ENCODE assay signal across 22 cellular contexts in the genomic region with DNA sequence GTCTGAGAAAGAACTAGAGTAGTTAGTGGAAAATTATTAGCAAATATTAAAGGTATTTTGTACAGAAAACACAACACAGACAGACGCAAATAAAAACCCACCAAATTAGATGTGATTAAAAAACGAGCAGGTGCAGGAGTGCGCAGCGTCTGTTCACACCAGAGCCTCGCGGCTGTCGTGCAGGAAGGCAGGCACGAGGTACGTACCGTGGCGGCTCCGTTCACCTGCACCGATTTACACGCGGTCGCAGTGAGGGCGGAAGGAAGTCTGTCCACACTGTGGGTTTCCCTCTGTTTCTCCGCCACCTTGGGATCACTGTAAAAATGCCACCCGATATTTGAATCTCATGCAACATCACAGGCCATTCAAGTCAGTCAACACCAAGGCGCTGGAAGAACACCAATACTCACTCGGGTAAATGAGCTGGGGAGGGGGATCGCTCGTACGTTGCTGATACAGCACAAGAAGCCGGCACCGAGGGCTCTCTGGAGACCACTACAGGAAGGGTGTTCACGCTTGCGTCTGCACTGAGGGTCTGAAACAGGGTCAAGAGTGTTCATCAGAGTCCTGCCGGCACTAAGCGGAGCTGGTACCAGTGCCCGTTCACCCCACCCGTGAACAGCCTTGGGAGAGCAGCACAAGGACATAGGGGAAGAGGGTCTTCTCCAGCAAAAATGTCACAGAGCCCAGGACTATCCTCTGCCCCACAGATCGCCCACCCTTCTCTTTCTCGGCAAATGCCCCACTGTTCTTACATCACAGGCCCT.
"Had no signal": no experiment of that assay in that cellular context is flagged by ENCODE, and none has a peak within 500 bp of the region (broad histone marks: within the 10 kb centered on the region; RNA-seq: fewer than 3 reads in every experiment).

No MANE protein-coding gene starts in this region.

- ATAC-seq: activated CD4-positive, CD25-positive, alpha-beta regulatory T cell treated with anti-CD3 and anti-CD28 coated beads, Interleukin-2, amount 50 U/mL, for 24 hours; activated CD8-positive, alpha-beta T cell treated with anti-CD3 and anti-CD28 coated beads for 36 hours; SK-N-SH treated with all-trans-retinoic acid at 6 μM for 48 hours had no signal

- H3K9me3 Mint-ChIP-seq: activated CD4-positive, alpha-beta T cell treated with anti-CD3 and anti-CD28 coated beads, Interleukin-2, amount 10 ng/mL, durations not matched to agents 7 days and 5 days; activated CD8-positive, alpha-beta T cell treated with anti-CD3 and anti-CD28 coated beads for 36 hours; activated naive CD8-positive, alpha-beta T cell treated with anti-CD3 and anti-CD28 coated beads for 36 hours; activated T-helper 1 cell treated with anti-CD3 and anti-CD28 coated beads, Interleukin-12 subunit alpha, Interleukin-12 subunit beta, Interleukin-2, Interleukin-4 antibody, amounts not matched to agents 30 ng/mL and 10 ng/mL and 1 ng/mL, durations not matched to agents 14 hours and 24 hours and 36 hours; T-helper 1 cell treated with Interleukin-12 subunit alpha and Interleukin-12 subunit beta and Interleukin-4 antibody, amounts not matched to agents 30 μg/mL and 1 μg/mL, for 36 hours had no signal

- H3K4me1 Mint-ChIP-seq: activated CD4-positive, alpha-beta T cell treated with anti-CD3 and anti-CD28 coated beads, Interleukin-2, amount 10 ng/mL, durations not matched to agents 7 days and 5 days; activated naive CD8-positive, alpha-beta T cell treated with anti-CD3 and anti-CD28 coated beads for 36 hours had no signal

- H3K4me3 Mint-ChIP-seq: activated CD4-positive, alpha-beta T cell treated with anti-CD3 and anti-CD28 coated beads, Interleukin-2, amount 10 ng/mL, durations not matched to agents 7 days and 5 days; activated CD8-positive, alpha-beta T cell treated with anti-CD3 and anti-CD28 coated beads for 36 hours; activated naive CD8-positive, alpha-beta T cell treated with anti-CD3 and anti-CD28 coated beads for 36 hours; activated T-helper 1 cell treated with anti-CD3 and anti-CD28 coated beads, Interleukin-12 subunit alpha, Interleukin-12 subunit beta, Interleukin-2, Interleukin-4 antibody, amounts not matched to agents 30 ng/mL and 10 ng/mL and 1 ng/mL, durations not matched to agents 14 hours and 24 hours and 36 hours; T-helper 1 cell treated with Interleukin-12 subunit alpha and Interleukin-12 subunit beta and Interleukin-4 antibody, amounts not matched to agents 30 μg/mL and 1 μg/mL, for 36 hours had no signal

- H3K27me3 ChIP-seq: brain microvascular endothelial cell, Peyer's patch, SJSA1 had no signal

- H3K4me3 ChIP-seq: Peyer's patch, SJSA1 had no signal

- H3K4me1 ChIP-seq: Peyer's patch had no signal

- H3K27ac ChIP-seq: brain microvascular endothelial cell, Peyer's patch, SJSA1 had no signal

- H3K27ac Mint-ChIP-seq: activated CD4-positive, alpha-beta T cell treated with anti-CD3 and anti-CD28 coated beads, Interleukin-2, amount 10 ng/mL, durations not matched to agents 7 days and 5 days; activated CD8-positive, alpha-beta T cell treated with anti-CD3 and anti-CD28 coated beads for 36 hours; activated naive CD8-positive, alpha-beta T cell treated with anti-CD3 and anti-CD28 coated beads for 36 hours; activated T-helper 1 cell treated with anti-CD3 and anti-CD28 coated beads, Interleukin-12 subunit alpha, Interleukin-12 subunit beta, Interleukin-2, Interleukin-4 antibody, amounts not matched to agents 30 ng/mL and 10 ng/mL and 1 ng/mL, durations not matched to agents 14 hours and 24 hours and 36 hours; T-helper 1 cell treated with Interleukin-12 subunit alpha and Interleukin-12 subunit beta and Interleukin-4 antibody, amounts not matched to agents 30 μg/mL and 1 μg/mL, for 36 hours had no signal

- H3K27me3 Mint-ChIP-seq: activated CD4-positive, alpha-beta T cell treated with anti-CD3 and anti-CD28 coated beads, Interleukin-2, amount 10 ng/mL, durations not matched to agents 7 days and 5 days; activated CD8-positive, alpha-beta T cell treated with anti-CD3 and anti-CD28 coated beads for 36 hours; activated naive CD8-positive, alpha-beta T cell treated with anti-CD3 and anti-CD28 coated beads for 36 hours had no signal

- H3K9me3 ChIP-seq: Peyer's patch, SJSA1 had no signal

- DNase-seq: activated CD4-positive, alpha-beta T cell treated with anti-CD3 and anti-CD28 coated beads, Interleukin-2, amount 10 ng/mL, durations not matched to agents 7 days and 5 days; activated CD8-positive, alpha-beta memory T cell treated with anti-CD3 and anti-CD28 coated beads, Interleukin-2, amount 50 U/mL, for 4 hours; activated CD8-positive, alpha-beta T cell treated with anti-CD3 and anti-CD28 coated beads for 36 hours; activated effector memory CD4-positive, alpha-beta T cell treated with Interleukin-2 at 50 U/mL for 16 hours; activated naive CD4-positive, alpha-beta T cell treated with Interleukin-2 at 50 U/mL for 16 hours; activated naive CD8-positive, alpha-beta T cell treated with anti-CD3 and anti-CD28 coated beads for 36 hours; brain microvascular endothelial cell; cerebellar nuclear complex; KBM-7; NCI-H1048; NCI-H146; NCI-H187 treated with DMSO at 0.1 percent for 48 hours; NCI-H2081 treated with DMSO at 0.1 percent for 48 hours; NCI-H446; NCI-H524; Peyer's patch; SHP77 had no signal
